21 cellular contexts compared by ENCODE assay signal in the genomic region with DNA sequence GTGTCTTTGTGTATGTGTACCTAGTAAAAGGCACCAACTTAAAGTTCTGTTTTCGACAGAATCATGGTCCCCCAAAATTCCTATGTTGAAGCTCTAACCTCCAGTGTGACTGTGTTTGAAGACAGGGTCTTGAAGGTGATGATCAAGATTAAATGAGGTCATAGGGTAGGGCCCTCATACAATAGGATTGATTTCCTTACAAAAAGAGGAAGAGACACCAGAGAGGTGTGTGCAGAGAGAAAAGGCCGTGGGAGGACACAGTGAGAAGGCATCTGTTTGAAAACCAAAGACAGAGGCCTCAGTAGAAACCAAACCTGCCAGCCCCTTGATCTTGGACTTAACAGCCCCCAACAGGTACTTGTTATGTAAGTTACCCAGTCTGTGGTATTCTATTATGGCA. TPM values are rescaled to one million over a fixed set of nuclear protein-coding genes. Genes with fewer than 3 reads are reported as not detected.
DNase-seq lines count a peak whose midpoint lies in the region; ATAC-seq, FAIRE-seq and TF ChIP-seq lines count a peak whose summit lies in the region.
"Had no signal": no experiment of that assay in that cellular context is flagged by ENCODE, and none has a peak within 500 bp of the region (broad histone marks: within the 10 kb centered on the region; RNA-seq: fewer than 3 reads in every experiment).

No MANE protein-coding gene starts in this region.

- no peak for FAIRE-seq in GM12891 (lab: Jason Lieb, UNC)

- TF ChIP-seq POLR2A in GM12891 (IDR thresholded peaks at IDR 0.05; ENCODE audit: low read depth, low read length), result no peak
- TF ChIP-seq POLR2A in NB4 (IDR thresholded peaks at IDR 0.05; ENCODE audit: extremely low read depth, insufficient read length), result no peak

- peaks cover 3% of the 10 kb centered on the region for H3K36me3 Mint-ChIP-seq in memory B cell
- H3K36me3 Mint-ChIP-seq in type B pancreatic cell, result no peaks in the 10 kb centered on the region

- TF ChIP-seq CTCF in NB4 (IDR thresholded peaks at IDR 0.05; ENCODE audit: low read depth, low read length) (no peak), type B pancreatic cell (conservative IDR thresholded peaks at IDR 0.05) (no peak)

- peak; percentile 68 for ATAC-seq in GM21423 (IDR thresholded peaks at IDR 0.05; ENCODE audit: unreplicated experiment)
- peak; percentile 72 for ATAC-seq in memory B cell (ENCODE audit: low read depth)
- ATAC-seq: HCT116; naive thymus-derived CD8-positive, alpha-beta T cell; PC-3 had no signal

- H3K27me3 Mint-ChIP-seq in memory B cell (peaks cover 8% of the 10 kb centered on the region), type B pancreatic cell (peaks cover 3% of the 10 kb centered on the region)

- H3K4me1 Mint-ChIP-seq in memory B cell (peaks cover 2% of the 10 kb centered on the region), type B pancreatic cell (ENCODE audit: unreplicated experiment) (peaks cover 9% of the 10 kb centered on the region)

- no peak overlapping the region for H3K4me3 ChIP-seq in NB4 (ENCODE audit: low read depth, low read length)
- H3K4me3 ChIP-seq: thyroid gland had no signal

- no peak overlapping the region for H3K4me3 Mint-ChIP-seq in memory B cell
- H3K4me3 Mint-ChIP-seq in type B pancreatic cell, result no peak overlapping the region
- H3K4me3 Mint-ChIP-seq: naive thymus-derived CD8-positive, alpha-beta T cell had no signal

- H3K9me3 Mint-ChIP-seq in memory B cell, result peaks cover 4% of the 10 kb centered on the region
- H3K9me3 Mint-ChIP-seq in type B pancreatic cell, result no peaks in the 10 kb centered on the region

- H3K27ac Mint-ChIP-seq in memory B cell, result no peak overlapping the region
- H3K27ac Mint-ChIP-seq in type B pancreatic cell, result no peak overlapping the region
- H3K27ac Mint-ChIP-seq: naive thymus-derived CD8-positive, alpha-beta T cell had no signal

- DNase-seq in GM12891 (ENCODE audit: insufficient read length, low spot score) (no peak), NB4 (ENCODE audit: low read depth) (peak; percentile 63), memory B cell (ENCODE audit: low spot score in 2 of 2) (no peak), type B pancreatic cell (ENCODE audit: extremely low spot score, unreplicated experiment) (no peak), retina (no peak), epidermal melanocyte (ENCODE audit: insufficient read length, low spot score) (no peak)
- DNase-seq in activated effector memory CD4-positive, alpha-beta T cell treated with anti-CD3 and anti-CD28 coated beads, Interleukin-2, amount 50 U/mL, for 16 hours, result no peak
- DNase-seq: activated CD4-positive, CD25-positive, alpha-beta regulatory T cell treated with anti-CD3 and anti-CD28 coated beads, Interleukin-2, amount 50 U/mL, for 72 hours; activated CD8-positive, alpha-beta memory T cell treated with anti-CD3 and anti-CD28 coated beads, Interleukin-2, amount 50 U/mL, for 4 hours; DMS79 treated with DMSO at 0.1 percent for 48 hours; naive thymus-derived CD8-positive, alpha-beta T cell; NCI-H1092 treated with DMSO at 0.1 percent for 48 hours; NCI-H2081 treated with DMSO at 0.1 percent for 48 hours; NCI-H510A treated with DMSO at 0.1 percent for 48 hours; SHP77 treated with DMSO at 0.1 percent for 48 hours; stimulated activated naive CD4-positive, alpha-beta T cell treated with Interleukin-2 at 50 U/mL for 16 hours; T-helper 9 cell; thyroid gland had no signal

TF ChIP-seq in GM12891, 5 proteins besides CTCF, POLR2A, EP300 and RAD21:
- TF ChIP-seq POU2F2 (IDR thresholded peaks at IDR 0.05; ENCODE audit: low read depth, low read length), result no peak
- peak; percentile 95 for TF ChIP-seq SPI1 (IDR thresholded peaks at IDR 0.05; ENCODE audit: low read depth, low read length)
- no peak for TF ChIP-seq TAF1 (IDR thresholded peaks at IDR 0.05; ENCODE audit: low read depth, low read length)
- TF ChIP-seq PAX5 (IDR thresholded peaks at IDR 0.05; ENCODE audit: insufficient read depth, low read length, severe bottlenecking), result no peak

RNA-seq across cellular contexts. Expression of gene CORO2B, which starts 52.0 kb away (rescaled TPM):
- polyA plus RNA-seq in GM12891 (2012; ENCODE audit: low read depth, missing spikeins), result not detected
- total RNA-seq in type B pancreatic cell (ENCODE audit: low replicate concordance), result 1.6 and 3.9 TPM in 2 replicates
- polyA plus RNA-seq: naive thymus-derived CD8-positive, alpha-beta T cell had no signal
